ENCODE assay signal across 1 cellular context in the genomic region with DNA sequence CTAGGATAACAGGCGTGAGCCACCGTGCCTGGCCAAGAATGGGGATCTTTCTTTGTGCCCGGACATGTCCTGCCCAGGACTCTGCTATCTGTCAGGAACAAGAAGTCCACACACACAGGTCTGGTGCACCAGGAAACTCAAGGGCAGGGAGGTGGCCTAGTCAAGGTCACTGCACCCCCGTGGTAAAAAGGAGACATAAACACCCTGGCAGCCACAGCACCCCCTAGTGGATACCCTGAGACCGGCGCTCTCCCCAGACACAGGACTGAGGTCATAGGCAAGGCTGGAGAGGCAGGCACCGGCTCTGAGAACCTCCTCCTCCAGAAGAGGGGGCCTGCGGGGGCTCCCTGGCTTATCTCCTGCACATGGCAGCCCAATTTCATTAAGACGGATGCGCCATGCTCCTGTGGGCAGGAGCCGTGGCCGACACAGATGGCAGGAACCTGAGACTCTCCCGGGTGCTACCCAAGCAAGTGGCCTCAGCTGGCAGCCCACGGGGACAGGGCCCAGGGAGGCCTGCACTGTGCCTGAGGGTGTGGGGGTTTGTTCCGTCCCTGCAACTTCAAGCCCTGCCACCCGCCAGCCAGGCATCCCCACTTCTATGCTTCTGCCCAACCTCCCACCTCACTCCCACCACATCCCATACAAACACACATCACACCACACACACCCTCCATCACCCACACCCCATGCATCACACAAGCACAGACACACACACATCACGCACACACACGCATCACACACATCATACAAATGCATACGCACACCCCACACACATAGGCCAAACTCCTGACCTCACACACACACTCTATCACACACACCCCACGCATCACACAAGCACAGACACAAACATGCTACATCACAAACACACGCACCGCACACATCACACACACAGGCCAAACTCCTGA.
TF ChIP-seq lines count a peak whose summit lies in the region.

No MANE protein-coding gene starts in this region.

TF ChIP-seq in HepG2, 621 proteins besides CTCF, POLR2A, EP300 and RAD21 (continued from another document and continues in another):
- TF ChIP-seq, protein P1, sequence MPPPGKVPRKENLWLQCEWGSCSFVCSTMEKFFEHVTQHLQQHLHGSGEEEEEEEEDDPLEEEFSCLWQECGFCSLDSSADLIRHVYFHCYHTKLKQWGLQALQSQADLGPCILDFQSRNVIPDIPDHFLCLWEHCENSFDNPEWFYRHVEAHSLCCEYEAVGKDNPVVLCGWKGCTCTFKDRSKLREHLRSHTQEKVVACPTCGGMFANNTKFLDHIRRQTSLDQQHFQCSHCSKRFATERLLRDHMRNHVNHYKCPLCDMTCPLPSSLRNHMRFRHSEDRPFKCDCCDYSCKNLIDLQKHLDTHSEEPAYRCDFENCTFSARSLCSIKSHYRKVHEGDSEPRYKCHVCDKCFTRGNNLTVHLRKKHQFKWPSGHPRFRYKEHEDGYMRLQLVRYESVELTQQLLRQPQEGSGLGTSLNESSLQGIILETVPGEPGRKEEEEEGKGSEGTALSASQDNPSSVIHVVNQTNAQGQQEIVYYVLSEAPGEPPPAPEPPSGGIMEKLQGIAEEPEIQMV (CRISPR knock-in tag; IDR thresholded peaks at IDR 0.05; ENCODE audit: low read depth), result no peak
- TF ChIP-seq ZNF431 (CRISPR knock-in tag; IDR thresholded peaks at IDR 0.05; ENCODE audit: borderline replicate concordance, low read depth), result no peak
- TF ChIP-seq GFI1 (CRISPR knock-in tag; IDR thresholded peaks at IDR 0.05; ENCODE audit: borderline replicate concordance), result no peak
- no peak for TF ChIP-seq YEATS2 (CRISPR knock-in tag; IDR thresholded peaks at IDR 0.05; ENCODE audit: borderline replicate concordance)
- TF ChIP-seq ZNF484 (CRISPR knock-in tag; IDR thresholded peaks at IDR 0.05; ENCODE audit: borderline replicate concordance, low read depth), result no peak
- TF ChIP-seq NR1H2 (CRISPR knock-in tag; IDR thresholded peaks at IDR 0.05; ENCODE audit: borderline replicate concordance, low read depth), result no peak
- TF ChIP-seq, protein P2, sequence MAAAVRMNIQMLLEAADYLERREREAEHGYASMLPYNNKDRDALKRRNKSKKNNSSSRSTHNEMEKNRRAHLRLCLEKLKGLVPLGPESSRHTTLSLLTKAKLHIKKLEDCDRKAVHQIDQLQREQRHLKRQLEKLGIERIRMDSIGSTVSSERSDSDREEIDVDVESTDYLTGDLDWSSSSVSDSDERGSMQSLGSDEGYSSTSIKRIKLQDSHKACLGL (CRISPR knock-in tag; IDR thresholded peaks at IDR 0.05), result no peak
- no peak for TF ChIP-seq HIVEP1 (CRISPR knock-in tag; IDR thresholded peaks at IDR 0.05)
- 0 out of 2 replicates have a peak, but pooled peaks have one; percentile 15 for TF ChIP-seq ISL2 (CRISPR knock-in tag; IDR thresholded peaks at IDR 0.05)
- TF ChIP-seq BORCS8-MEF2B (CRISPR knock-in tag; IDR thresholded peaks at IDR 0.05), result no peak
- peak; percentile 47; the same call in 1 of the 2 replicates for TF ChIP-seq SAP130 (CRISPR knock-in tag; IDR thresholded peaks at IDR 0.05; ENCODE audit: low read depth)
- TF ChIP-seq NAIF1 (CRISPR knock-in tag; IDR thresholded peaks at IDR 0.05; ENCODE audit: borderline replicate concordance), result no peak
- TF ChIP-seq, protein P3, sequence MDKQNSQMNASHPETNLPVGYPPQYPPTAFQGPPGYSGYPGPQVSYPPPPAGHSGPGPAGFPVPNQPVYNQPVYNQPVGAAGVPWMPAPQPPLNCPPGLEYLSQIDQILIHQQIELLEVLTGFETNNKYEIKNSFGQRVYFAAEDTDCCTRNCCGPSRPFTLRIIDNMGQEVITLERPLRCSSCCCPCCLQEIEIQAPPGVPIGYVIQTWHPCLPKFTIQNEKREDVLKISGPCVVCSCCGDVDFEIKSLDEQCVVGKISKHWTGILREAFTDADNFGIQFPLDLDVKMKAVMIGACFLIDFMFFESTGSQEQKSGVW (CRISPR knock-in tag; IDR thresholded peaks at IDR 0.05; ENCODE audit: borderline replicate concordance), result no peak
- TF ChIP-seq, protein P4, sequence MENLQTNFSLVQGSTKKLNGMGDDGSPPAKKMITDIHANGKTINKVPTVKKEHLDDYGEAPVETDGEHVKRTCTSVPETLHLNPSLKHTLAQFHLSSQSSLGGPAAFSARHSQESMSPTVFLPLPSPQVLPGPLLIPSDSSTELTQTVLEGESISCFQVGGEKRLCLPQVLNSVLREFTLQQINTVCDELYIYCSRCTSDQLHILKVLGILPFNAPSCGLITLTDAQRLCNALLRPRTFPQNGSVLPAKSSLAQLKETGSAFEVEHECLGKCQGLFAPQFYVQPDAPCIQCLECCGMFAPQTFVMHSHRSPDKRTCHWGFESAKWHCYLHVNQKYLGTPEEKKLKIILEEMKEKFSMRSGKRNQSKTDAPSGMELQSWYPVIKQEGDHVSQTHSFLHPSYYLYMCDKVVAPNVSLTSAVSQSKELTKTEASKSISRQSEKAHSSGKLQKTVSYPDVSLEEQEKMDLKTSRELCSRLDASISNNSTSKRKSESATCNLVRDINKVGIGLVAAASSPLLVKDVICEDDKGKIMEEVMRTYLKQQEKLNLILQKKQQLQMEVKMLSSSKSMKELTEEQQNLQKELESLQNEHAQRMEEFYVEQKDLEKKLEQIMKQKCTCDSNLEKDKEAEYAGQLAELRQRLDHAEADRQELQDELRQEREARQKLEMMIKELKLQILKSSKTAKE (CRISPR knock-in tag; IDR thresholded peaks at IDR 0.05; ENCODE audit: borderline replicate concordance), result no peak
- no peak for TF ChIP-seq NCOA1 (CRISPR knock-in tag; IDR thresholded peaks at IDR 0.05)
- TF ChIP-seq, protein P5, sequence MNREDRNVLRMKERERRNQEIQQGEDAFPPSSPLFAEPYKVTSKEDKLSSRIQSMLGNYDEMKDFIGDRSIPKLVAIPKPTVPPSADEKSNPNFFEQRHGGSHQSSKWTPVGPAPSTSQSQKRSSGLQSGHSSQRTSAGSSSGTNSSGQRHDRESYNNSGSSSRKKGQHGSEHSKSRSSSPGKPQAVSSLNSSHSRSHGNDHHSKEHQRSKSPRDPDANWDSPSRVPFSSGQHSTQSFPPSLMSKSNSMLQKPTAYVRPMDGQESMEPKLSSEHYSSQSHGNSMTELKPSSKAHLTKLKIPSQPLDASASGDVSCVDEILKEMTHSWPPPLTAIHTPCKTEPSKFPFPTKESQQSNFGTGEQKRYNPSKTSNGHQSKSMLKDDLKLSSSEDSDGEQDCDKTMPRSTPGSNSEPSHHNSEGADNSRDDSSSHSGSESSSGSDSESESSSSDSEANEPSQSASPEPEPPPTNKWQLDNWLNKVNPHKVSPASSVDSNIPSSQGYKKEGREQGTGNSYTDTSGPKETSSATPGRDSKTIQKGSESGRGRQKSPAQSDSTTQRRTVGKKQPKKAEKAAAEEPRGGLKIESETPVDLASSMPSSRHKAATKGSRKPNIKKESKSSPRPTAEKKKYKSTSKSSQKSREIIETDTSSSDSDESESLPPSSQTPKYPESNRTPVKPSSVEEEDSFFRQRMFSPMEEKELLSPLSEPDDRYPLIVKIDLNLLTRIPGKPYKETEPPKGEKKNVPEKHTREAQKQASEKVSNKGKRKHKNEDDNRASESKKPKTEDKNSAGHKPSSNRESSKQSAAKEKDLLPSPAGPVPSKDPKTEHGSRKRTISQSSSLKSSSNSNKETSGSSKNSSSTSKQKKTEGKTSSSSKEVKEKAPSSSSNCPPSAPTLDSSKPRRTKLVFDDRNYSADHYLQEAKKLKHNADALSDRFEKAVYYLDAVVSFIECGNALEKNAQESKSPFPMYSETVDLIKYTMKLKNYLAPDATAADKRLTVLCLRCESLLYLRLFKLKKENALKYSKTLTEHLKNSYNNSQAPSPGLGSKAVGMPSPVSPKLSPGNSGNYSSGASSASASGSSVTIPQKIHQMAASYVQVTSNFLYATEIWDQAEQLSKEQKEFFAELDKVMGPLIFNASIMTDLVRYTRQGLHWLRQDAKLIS (CRISPR knock-in tag; IDR thresholded peaks at IDR 0.05), result no peak
- TF ChIP-seq HHEX (CRISPR knock-in tag; IDR thresholded peaks at IDR 0.05), result no peak
- TF ChIP-seq, protein P6, sequence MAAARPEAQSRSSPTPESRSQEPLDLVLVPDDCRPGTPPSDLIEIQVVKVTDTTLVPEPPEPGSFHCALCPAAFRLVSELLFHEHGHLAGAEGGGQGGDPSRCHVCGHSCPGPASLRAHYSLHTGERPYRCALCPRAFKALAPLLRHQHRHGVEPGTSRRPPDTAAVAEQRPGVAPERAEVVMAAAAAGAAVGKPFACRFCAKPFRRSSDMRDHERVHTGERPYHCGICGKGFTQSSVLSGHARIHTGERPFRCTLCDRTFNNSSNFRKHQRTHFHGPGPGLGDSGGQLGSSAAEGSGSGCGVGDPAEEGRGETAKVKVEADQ (CRISPR knock-in tag; IDR thresholded peaks at IDR 0.05; ENCODE audit: borderline replicate concordance), result no peak
- TF ChIP-seq, protein P7, sequence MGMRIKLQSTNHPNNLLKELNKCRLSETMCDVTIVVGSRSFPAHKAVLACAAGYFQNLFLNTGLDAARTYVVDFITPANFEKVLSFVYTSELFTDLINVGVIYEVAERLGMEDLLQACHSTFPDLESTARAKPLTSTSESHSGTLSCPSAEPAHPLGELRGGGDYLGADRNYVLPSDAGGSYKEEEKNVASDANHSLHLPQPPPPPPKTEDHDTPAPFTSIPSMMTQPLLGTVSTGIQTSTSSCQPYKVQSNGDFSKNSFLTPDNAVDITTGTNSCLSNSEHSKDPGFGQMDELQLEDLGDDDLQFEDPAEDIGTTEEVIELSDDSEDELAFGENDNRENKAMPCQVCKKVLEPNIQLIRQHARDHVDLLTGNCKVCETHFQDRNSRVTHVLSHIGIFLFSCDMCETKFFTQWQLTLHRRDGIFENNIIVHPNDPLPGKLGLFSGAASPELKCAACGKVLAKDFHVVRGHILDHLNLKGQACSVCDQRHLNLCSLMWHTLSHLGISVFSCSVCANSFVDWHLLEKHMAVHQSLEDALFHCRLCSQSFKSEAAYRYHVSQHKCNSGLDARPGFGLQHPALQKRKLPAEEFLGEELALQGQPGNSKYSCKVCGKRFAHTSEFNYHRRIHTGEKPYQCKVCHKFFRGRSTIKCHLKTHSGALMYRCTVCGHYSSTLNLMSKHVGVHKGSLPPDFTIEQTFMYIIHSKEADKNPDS (CRISPR knock-in tag; IDR thresholded peaks at IDR 0.05), result no peak
- 0 out of 2 replicates have a peak, but pooled peaks have one; percentile 40 for TF ChIP-seq ELF3 (CRISPR knock-in tag; IDR thresholded peaks at IDR 0.05)
- TF ChIP-seq FOSL1 (CRISPR knock-in tag; IDR thresholded peaks at IDR 0.05; ENCODE audit: borderline replicate concordance), result no peak
- peak; percentile 96 for TF ChIP-seq ESRRA (CRISPR knock-in tag; IDR thresholded peaks at IDR 0.05; ENCODE audit: low read depth)
- no peak for TF ChIP-seq ETV6 (CRISPR knock-in tag; conservative IDR thresholded peaks at IDR 0.05)
- TF ChIP-seq KLF16 (CRISPR knock-in tag; IDR thresholded peaks at IDR 0.05), result no peak
- TF ChIP-seq ZNF766 (CRISPR knock-in tag; IDR thresholded peaks at IDR 0.05; ENCODE audit: borderline replicate concordance), result no peak
- TF ChIP-seq, protein P8, sequence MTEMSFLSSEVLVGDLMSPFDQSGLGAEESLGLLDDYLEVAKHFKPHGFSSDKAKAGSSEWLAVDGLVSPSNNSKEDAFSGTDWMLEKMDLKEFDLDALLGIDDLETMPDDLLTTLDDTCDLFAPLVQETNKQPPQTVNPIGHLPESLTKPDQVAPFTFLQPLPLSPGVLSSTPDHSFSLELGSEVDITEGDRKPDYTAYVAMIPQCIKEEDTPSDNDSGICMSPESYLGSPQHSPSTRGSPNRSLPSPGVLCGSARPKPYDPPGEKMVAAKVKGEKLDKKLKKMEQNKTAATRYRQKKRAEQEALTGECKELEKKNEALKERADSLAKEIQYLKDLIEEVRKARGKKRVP (CRISPR knock-in tag; IDR thresholded peaks at IDR 0.05), result no peak
- TF ChIP-seq, protein P9, sequence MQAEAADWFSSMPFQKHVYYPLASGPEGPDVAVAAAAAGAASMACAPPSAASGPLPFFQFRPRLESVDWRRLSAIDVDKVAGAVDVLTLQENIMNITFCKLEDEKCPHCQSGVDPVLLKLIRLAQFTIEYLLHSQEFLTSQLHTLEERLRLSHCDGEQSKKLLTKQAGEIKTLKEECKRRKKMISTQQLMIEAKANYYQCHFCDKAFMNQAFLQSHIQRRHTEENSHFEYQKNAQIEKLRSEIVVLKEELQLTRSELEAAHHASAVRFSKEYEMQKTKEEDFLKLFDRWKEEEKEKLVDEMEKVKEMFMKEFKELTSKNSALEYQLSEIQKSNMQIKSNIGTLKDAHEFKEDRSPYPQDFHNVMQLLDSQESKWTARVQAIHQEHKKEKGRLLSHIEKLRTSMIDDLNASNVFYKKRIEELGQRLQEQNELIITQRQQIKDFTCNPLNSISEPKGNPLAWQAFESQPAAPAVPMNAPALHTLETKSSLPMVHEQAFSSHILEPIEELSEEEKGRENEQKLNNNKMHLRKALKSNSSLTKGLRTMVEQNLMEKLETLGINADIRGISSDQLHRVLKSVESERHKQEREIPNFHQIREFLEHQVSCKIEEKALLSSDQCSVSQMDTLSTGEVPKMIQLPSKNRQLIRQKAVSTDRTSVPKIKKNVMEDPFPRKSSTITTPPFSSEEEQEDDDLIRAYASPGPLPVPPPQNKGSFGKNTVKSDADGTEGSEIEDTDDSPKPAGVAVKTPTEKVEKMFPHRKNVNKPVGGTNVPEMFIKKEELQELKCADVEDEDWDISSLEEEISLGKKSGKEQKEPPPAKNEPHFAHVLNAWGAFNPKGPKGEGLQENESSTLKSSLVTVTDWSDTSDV (CRISPR knock-in tag; IDR thresholded peaks at IDR 0.05), result no peak
- TF ChIP-seq DNMT1 (CRISPR knock-in tag; IDR thresholded peaks at IDR 0.05), result no peak
- TF ChIP-seq PITX1 (CRISPR knock-in tag; IDR thresholded peaks at IDR 0.05), result no peak
- TF ChIP-seq, protein P10, sequence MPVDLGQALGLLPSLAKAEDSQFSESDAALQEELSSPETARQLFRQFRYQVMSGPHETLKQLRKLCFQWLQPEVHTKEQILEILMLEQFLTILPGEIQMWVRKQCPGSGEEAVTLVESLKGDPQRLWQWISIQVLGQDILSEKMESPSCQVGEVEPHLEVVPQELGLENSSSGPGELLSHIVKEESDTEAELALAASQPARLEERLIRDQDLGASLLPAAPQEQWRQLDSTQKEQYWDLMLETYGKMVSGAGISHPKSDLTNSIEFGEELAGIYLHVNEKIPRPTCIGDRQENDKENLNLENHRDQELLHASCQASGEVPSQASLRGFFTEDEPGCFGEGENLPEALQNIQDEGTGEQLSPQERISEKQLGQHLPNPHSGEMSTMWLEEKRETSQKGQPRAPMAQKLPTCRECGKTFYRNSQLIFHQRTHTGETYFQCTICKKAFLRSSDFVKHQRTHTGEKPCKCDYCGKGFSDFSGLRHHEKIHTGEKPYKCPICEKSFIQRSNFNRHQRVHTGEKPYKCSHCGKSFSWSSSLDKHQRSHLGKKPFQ (CRISPR knock-in tag; IDR thresholded peaks at IDR 0.05; ENCODE audit: insufficient replicate concordance), result no peak
- TF ChIP-seq ZNF350 (CRISPR knock-in tag; IDR thresholded peaks at IDR 0.05; ENCODE audit: borderline replicate concordance, low read depth), result 0 out of 2 replicates have a peak, but pooled peaks have one; percentile 29
- TF ChIP-seq ZNF263 (CRISPR knock-in tag; IDR thresholded peaks at IDR 0.05), result peak; percentile 39; the same call in 1 of the 2 replicates
- TF ChIP-seq ZKSCAN8 (CRISPR knock-in tag; IDR thresholded peaks at IDR 0.05; ENCODE audit: borderline replicate concordance), result no peak
- no peak for TF ChIP-seq SNAI1 (CRISPR knock-in tag; IDR thresholded peaks at IDR 0.05; ENCODE audit: borderline replicate concordance)
- TF ChIP-seq, protein P11, sequence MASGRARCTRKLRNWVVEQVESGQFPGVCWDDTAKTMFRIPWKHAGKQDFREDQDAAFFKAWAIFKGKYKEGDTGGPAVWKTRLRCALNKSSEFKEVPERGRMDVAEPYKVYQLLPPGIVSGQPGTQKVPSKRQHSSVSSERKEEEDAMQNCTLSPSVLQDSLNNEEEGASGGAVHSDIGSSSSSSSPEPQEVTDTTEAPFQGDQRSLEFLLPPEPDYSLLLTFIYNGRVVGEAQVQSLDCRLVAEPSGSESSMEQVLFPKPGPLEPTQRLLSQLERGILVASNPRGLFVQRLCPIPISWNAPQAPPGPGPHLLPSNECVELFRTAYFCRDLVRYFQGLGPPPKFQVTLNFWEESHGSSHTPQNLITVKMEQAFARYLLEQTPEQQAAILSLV (CRISPR knock-in tag; IDR thresholded peaks at IDR 0.05; ENCODE audit: borderline replicate concordance), result no peak
- no peak for TF ChIP-seq ZBTB3 (CRISPR knock-in tag; IDR thresholded peaks at IDR 0.05; ENCODE audit: borderline replicate concordance, low read depth)
- TF ChIP-seq ZNF224 (CRISPR knock-in tag; IDR thresholded peaks at IDR 0.05), result no peak
- no peak for TF ChIP-seq ZNF3 (CRISPR knock-in tag; IDR thresholded peaks at IDR 0.05)
